10 cellular contexts compared by ENCODE assay signal in genomic region chr15:48974865-48975264, GRCh38. TPM values are rescaled to one million over a fixed set of nuclear protein-coding genes. Genes with fewer than 3 reads are reported as not detected.
A peak's percentile ranks its signal among the peaks of the same experiment; 100 is the strongest.
DNase-seq lines count a peak whose midpoint lies in the region; ATAC-seq and TF ChIP-seq lines count a peak whose summit lies in the region.
"Had no signal": no experiment of that assay in that cellular context is flagged by ENCODE, and none has a peak within 500 bp of the region (broad histone marks: within the 10 kb centered on the region; RNA-seq: fewer than 3 reads in every experiment).

No MANE protein-coding gene starts in this region.

- H3K4me1 ChIP-seq in muscle layer of colon (ENCODE audit: insufficient read depth, low read length), result peaks cover 3% of the 10 kb centered on the region

- CTCF ChIA-PET in CD4-positive, alpha-beta T cell (lab: Charles Lee), result interaction anchor here (0.5 to 2.5 kb wide), 8 partner anchors 10 to 119 kb away, joined by 3 to 20 read pairs (median 6); partner anchors contain the start of genes EID1 and SHC4

- DNase-seq in CD4-positive, alpha-beta T cell, result no peak
- DNase-seq in NAMALWA (ENCODE audit: low spot score) (peak; percentile 6), brain microvascular endothelial cell (no peak), NCI-H226 (no peak), COR-L47 (lab: John Stamatoyannopoulos, UW) (no peak)
- DNase-seq: activated CD4-positive, CD25-positive, alpha-beta regulatory T cell treated with anti-CD3 and anti-CD28 coated beads, Interleukin-2, amount 50 U/mL, for 72 hours had no signal

- no peaks in the 10 kb centered on the region for H3K9me3 ChIP-seq in CD4-positive, alpha-beta T cell (ENCODE audit: control insufficient read depth, low read length)
- no peaks in the 10 kb centered on the region for H3K9me3 ChIP-seq in muscle layer of colon (ENCODE audit: low read length)

- no peak for TF ChIP-seq CTCF in CD4-positive, alpha-beta T cell (IDR thresholded peaks at IDR 0.05)
- TF ChIP-seq CTCF in brain microvascular endothelial cell (IDR thresholded peaks at IDR 0.05; ENCODE audit: low read depth, low read length, missing control alignments), result peak; percentile 59

- POLR2A ChIA-PET in CD4-positive, alpha-beta T cell (lab: Charles Lee), result interaction anchor here (1.8 kb wide), 1 partner anchor 11 kb away, joined by 13 read pairs; the partner anchor contains the start of gene SHC4

- in situ Hi-C loops in brain microvascular endothelial cell (cut with HindIII; ENCODE audit: low pct_ligation_motif_present, low sequenced_read_pairs), result no loop called here

- peaks cover 8% of the 10 kb centered on the region for H3K27me3 ChIP-seq in CD4-positive, alpha-beta T cell (ENCODE audit: control insufficient read depth, insufficient read depth, low read length)
- H3K27me3 ChIP-seq in brain microvascular endothelial cell (replicated peaks) (no peaks in the 10 kb centered on the region), muscle layer of colon (ENCODE audit: control insufficient read depth in 1 of 2, insufficient read depth in 2 of 2, low read length in 2 of 2) (no peaks in the 10 kb centered on the region)

- intact Hi-C loops in CD4-positive, alpha-beta T cell (cut with DNase I, micrococcal nuclease), result loop anchor here in 1 of 2 experiments (1.0 kb wide), 1 partner anchor 114 kb away; no protein-coding TSS in a partner anchor

- no peaks in the 10 kb centered on the region for H3K9me3 Mint-ChIP-seq in CD4-positive, alpha-beta T cell
- H3K9me3 Mint-ChIP-seq: memory B cell had no signal

- H3K27ac ChIP-seq in CD4-positive, alpha-beta T cell (ENCODE audit: low read depth, low read length), result no peak overlapping the region
- H3K27ac ChIP-seq in brain microvascular endothelial cell (no peak overlapping the region), muscle layer of colon (ENCODE audit: low read depth, low read length) (no peak overlapping the region)

- H3K9ac ChIP-seq in muscle layer of colon (ENCODE audit: low read length), result peak overlapping the region; percentile 70

- no peak overlapping the region for H3K4me3 ChIP-seq in brain microvascular endothelial cell (ENCODE audit: low read depth, low read length)
- H3K4me3 ChIP-seq in muscle layer of colon (ENCODE audit: low read depth in 1 of 2, low read length in 2 of 2), result no peak overlapping the region

- no peak overlapping the region for H3K27ac Mint-ChIP-seq in CD4-positive, alpha-beta T cell
- H3K27ac Mint-ChIP-seq: memory B cell had no signal

- H3K4me3 Mint-ChIP-seq in CD4-positive, alpha-beta T cell, result peak overlapping the region; percentile 38

- peaks cover 4% of the 10 kb centered on the region for H3K4me1 Mint-ChIP-seq in CD4-positive, alpha-beta T cell (ENCODE audit: low read depth)
- H3K4me1 Mint-ChIP-seq: memory B cell had no signal

- peaks cover 40% of the 10 kb centered on the region for H3K27me3 Mint-ChIP-seq in CD4-positive, alpha-beta T cell

- no peaks in the 10 kb centered on the region for H3K36me3 ChIP-seq in brain microvascular endothelial cell (replicated peaks)
- H3K36me3 ChIP-seq in muscle layer of colon (ENCODE audit: insufficient read depth, low read length), result no peaks in the 10 kb centered on the region

- no peaks in the 10 kb centered on the region for H3K36me3 Mint-ChIP-seq in CD4-positive, alpha-beta T cell (ENCODE audit: low read depth)
- H3K36me3 Mint-ChIP-seq: memory B cell had no signal

- ATAC-seq in CD4-positive, alpha-beta T cell (ENCODE audit: poor library complexity), result no peak
- ATAC-seq in HG03159 (IDR thresholded peaks at IDR 0.05; ENCODE audit: unreplicated experiment), result no peak
- ATAC-seq in GM21515 (IDR thresholded peaks at IDR 0.05; ENCODE audit: unreplicated experiment), result no peak

RNA-seq across cellular contexts. Expression of gene SHC4, which starts 11.1 kb away (rescaled TPM):
- total RNA-seq in CD4-positive, alpha-beta T cell, result not detected
